Comparison of ENCODE assay signal across 1 cellular context in the genomic region with DNA sequence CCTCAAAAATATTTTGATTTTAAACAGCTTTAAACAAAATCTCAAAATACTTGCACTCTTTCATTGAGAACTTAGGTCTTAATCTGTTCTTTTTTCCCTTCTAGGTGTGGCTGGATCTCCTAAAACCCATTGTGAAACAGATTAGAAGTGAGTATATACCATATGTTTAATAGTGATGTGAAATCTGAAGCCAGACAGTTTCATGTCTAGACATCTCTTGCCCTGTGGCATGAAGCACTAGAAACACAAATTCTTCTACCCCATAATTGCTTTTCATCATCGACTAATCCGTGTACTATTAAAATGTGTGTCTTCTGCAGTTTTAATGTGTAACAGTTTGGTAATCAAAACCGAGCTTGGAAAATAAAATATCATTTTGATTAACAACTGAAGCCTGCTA.
TF ChIP-seq lines count a peak whose summit lies in the region.

No MANE protein-coding gene starts in this region.

TF ChIP-seq in IMR-90, 13 proteins besides CTCF, POLR2A, EP300 and RAD21 (continued from another document):
- TF ChIP-seq, protein P1, sequence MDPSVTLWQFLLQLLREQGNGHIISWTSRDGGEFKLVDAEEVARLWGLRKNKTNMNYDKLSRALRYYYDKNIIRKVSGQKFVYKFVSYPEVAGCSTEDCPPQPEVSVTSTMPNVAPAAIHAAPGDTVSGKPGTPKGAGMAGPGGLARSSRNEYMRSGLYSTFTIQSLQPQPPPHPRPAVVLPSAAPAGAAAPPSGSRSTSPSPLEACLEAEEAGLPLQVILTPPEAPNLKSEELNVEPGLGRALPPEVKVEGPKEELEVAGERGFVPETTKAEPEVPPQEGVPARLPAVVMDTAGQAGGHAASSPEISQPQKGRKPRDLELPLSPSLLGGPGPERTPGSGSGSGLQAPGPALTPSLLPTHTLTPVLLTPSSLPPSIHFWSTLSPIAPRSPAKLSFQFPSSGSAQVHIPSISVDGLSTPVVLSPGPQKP (IDR thresholded peaks at IDR 0.05; ENCODE audit: borderline replicate concordance, low read depth, low read length), result no peak
- no peak for TF ChIP-seq RCOR1 (IDR thresholded peaks at IDR 0.05; ENCODE audit: insufficient replicate concordance, low read length)
- no peak for TF ChIP-seq CHD1 (IDR thresholded peaks at IDR 0.05; ENCODE audit: low read depth, low read length)
- no peak for TF ChIP-seq USF2 (IDR thresholded peaks at IDR 0.05; ENCODE audit: low read depth, low read length)
- no peak for TF ChIP-seq MXI1 (IDR thresholded peaks at IDR 0.05; ENCODE audit: borderline replicate concordance, low read depth, low read length)
- TF ChIP-seq MAFK (IDR thresholded peaks at IDR 0.05; ENCODE audit: low read depth, low read length), result no peak
